21 cellular contexts compared by ENCODE assay signal in the genomic region with DNA sequence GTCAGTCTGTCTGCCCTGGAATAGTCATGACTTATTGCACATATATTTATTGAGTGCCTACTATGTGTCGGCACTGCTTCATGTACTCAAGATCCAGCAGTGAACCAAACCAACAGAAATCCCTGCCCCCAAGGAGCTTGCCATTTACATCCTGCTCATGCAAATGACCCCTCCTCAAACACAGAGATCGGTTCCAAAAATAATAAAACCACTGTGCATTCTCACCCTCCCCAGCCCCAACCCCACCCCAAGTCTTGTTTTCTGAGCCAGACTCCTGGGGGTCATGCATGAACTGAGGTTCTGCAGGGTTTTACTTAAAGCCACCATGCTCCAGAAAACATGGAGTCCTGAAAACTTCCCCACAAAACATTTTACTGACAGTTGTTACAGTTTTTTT.
DNase-seq lines count a peak whose midpoint lies in the region; ATAC-seq, FAIRE-seq and TF ChIP-seq lines count a peak whose summit lies in the region.
"Had no signal": no experiment of that assay in that cellular context is flagged by ENCODE, and none has a peak within 500 bp of the region (broad histone marks: within the 10 kb centered on the region; RNA-seq: fewer than 3 reads in every experiment).

No MANE protein-coding gene starts in this region.

- no peak overlapping the region; the same call in 1 of the 2 replicates for H3K18ac ChIP-seq in H1 (ENCODE audit: extremely low read depth, low read length)
- no peak overlapping the region for H3K18ac ChIP-seq in trophoblast cell (ENCODE audit: low read length)

- no peak overlapping the region for H3K56ac ChIP-seq in H1 (replicated peaks; ENCODE audit: insufficient read length, low read depth, low read length)

- H3K79me1 ChIP-seq in H1 (ENCODE audit: low read depth, low read length) (no peaks in the 10 kb centered on the region), trophoblast cell (ENCODE audit: low read length) (peaks cover 25% of the 10 kb centered on the region)

- H3K4me1 ChIP-seq in H1 (replicated peaks in 1 of 4; ENCODE audit: control insufficient read depth in 3 of 4, insufficient read depth in 4 of 4, low read length in 3 of 4): peaks cover 0 to 26% (median 17%) of the 10 kb centered on the region in 4 experiments; a peak in 4 of 7 replicates
- H3K4me1 ChIP-seq in trophoblast cell (ENCODE audit: control insufficient read depth in 1 of 2, insufficient read depth in 2 of 2, low read length in 2 of 2): peaks cover 21 to 29% of the 10 kb centered on the region in 2 experiments
- H3K4me1 ChIP-seq: body of pancreas had no signal

- no peak for FAIRE-seq in GM12891 (lab: Jason Lieb, UNC)
- no peak for FAIRE-seq in H1 (lab: Jason Lieb, UNC)
- FAIRE-seq: colon had no signal

- H4K12ac ChIP-seq in trophoblast cell (ENCODE audit: low read depth, low read length): no peak overlapping the region

- peaks cover 2% of the 10 kb centered on the region for H3K23me2 ChIP-seq in H1 (ENCODE audit: low read depth, low read length)

- TF ChIP-seq POLR2A in GM12891 (IDR thresholded peaks at IDR 0.05; ENCODE audit: low read depth, low read length) (no peak), H1 (IDR thresholded peaks at IDR 0.05; ENCODE audit: control extremely low read depth in 1 of 2, low read depth in 2 of 2, low read length in 2 of 2) (no peak)

- H3K9ac ChIP-seq in H1 (replicated peaks in 1 of 4; ENCODE audit: extremely low read depth in 1 of 4, low read depth in 3 of 4, low read length in 3 of 4) (no peak overlapping the region; a peak in 1 of 7 replicates), trophoblast cell (ENCODE audit: low read length) (no peak overlapping the region)

- DNase-seq in GM12891 (ENCODE audit: insufficient read length, low spot score): no peak
- DNase-seq in H1 (ENCODE audit: low read depth in 1 of 2, low spot score in 2 of 2): no peak
- DNase-seq in trophoblast cell: no peak
- no peak for DNase-seq in SIG-M5 treated with dmso at 0.1 percent for 504 hours (lab: John Stamatoyannopoulos, UW; ENCODE audit: unreplicated experiment)
- no peak for DNase-seq in stimulated activated naive B cell treated with anti-CD40 and anti-IgM and Interleukin-4, amounts not matched to agents 10 μg/mL and 1 μg/mL and 100 μg/mL, for 72 hours
- DNase-seq: activated CD4-positive, alpha-beta T cell treated with anti-CD3 and anti-CD28 coated beads, Interleukin-2, amount 10 ng/mL, durations not matched to agents 24 days and 14 days; activated CD8-positive, alpha-beta memory T cell treated with anti-CD3 and anti-CD28 coated beads, Interleukin-2, amount 50 U/mL, for 4 hours; activated effector memory CD4-positive, alpha-beta T cell treated with Interleukin-2 at 50 U/mL for 16 hours; body of pancreas; naive B cell; ovary; SHP77; tibial artery had no signal

- no peak overlapping the region for H3K27ac Mint-ChIP-seq in stimulated activated naive B cell treated with anti-CD40 and anti-IgM and Interleukin-4, amounts not matched to agents 10 μg/mL and 1 μg/mL and 100 μg/mL, for 72 hours
- H3K27ac Mint-ChIP-seq: activated CD4-positive, alpha-beta T cell treated with anti-CD3 and anti-CD28 coated beads, Interleukin-2, amount 10 ng/mL, durations not matched to agents 24 days and 14 days; stimulated activated effector memory CD8-positive, alpha-beta T cell treated with anti-CD3 and anti-CD28 coated beads, Interleukin-12 subunit alpha, Interleukin-12 subunit beta, amount 100 ng/mL, for 72 hours had no signal

- 74% methylated on average over 2 of the region's 2 CpGs; no CpG with 5 or more reads in 1 of the 2 experiments for WGBS in H1 (ENCODE audit: extremely low coverage in 1 of 2, insufficient coverage in 1 of 2, insufficient read length in 1 of 2, insufficient replicate concordance in 2 of 2, low coverage in 1 of 2, low lambda C conversion rate in 2 of 2, missing lambda C conversion rate in 1 of 2), 2 experiments
- no CpG with 5 or more reads among the region's 2 CpGs for WGBS in trophoblast cell (ENCODE audit: extremely low coverage, insufficient coverage, insufficient read length)

- peak overlapping the region; percentile 43; the same call in 1 of the 2 replicates for H2AFZ ChIP-seq in H1 (ENCODE audit: low read length)
- H2AFZ ChIP-seq in trophoblast cell (ENCODE audit: insufficient read depth, low read length, poor library complexity): no peak overlapping the region

- H3K4me1 Mint-ChIP-seq in stimulated activated naive B cell treated with anti-CD40 and anti-IgM and Interleukin-4, amounts not matched to agents 10 μg/mL and 1 μg/mL and 100 μg/mL, for 72 hours: peaks cover 6 to 15% of the 10 kb centered on the region in 2 donors
- H3K4me1 Mint-ChIP-seq: activated CD4-positive, alpha-beta T cell treated with anti-CD3 and anti-CD28 coated beads, Interleukin-2, amount 10 ng/mL, durations not matched to agents 24 days and 14 days; stimulated activated effector memory CD8-positive, alpha-beta T cell treated with anti-CD3 and anti-CD28 coated beads, Interleukin-12 subunit alpha, Interleukin-12 subunit beta, amount 100 ng/mL, for 72 hours had no signal

- H2AK5ac ChIP-seq in H1 (ENCODE audit: low read depth, low read length) (no peak overlapping the region), trophoblast cell (ENCODE audit: low read length) (no peak overlapping the region)

- H3K4me3 Mint-ChIP-seq in stimulated activated naive B cell treated with anti-CD40 and anti-IgM and Interleukin-4, amounts not matched to agents 10 μg/mL and 1 μg/mL and 100 μg/mL, for 72 hours: no peak overlapping the region
- H3K4me3 Mint-ChIP-seq: activated CD4-positive, alpha-beta T cell treated with anti-CD3 and anti-CD28 coated beads, Interleukin-2, amount 10 ng/mL, durations not matched to agents 24 days and 14 days; CD14-positive monocyte; endodermal cell; naive B cell; stimulated activated effector memory CD8-positive, alpha-beta T cell treated with anti-CD3 and anti-CD28 coated beads, Interleukin-12 subunit alpha, Interleukin-12 subunit beta, amount 100 ng/mL, for 72 hours had no signal

- H3K9me3 ChIP-seq in H1 (ENCODE audit: insufficient read depth in 2 of 2, low read depth in 1 of 2, low read length in 1 of 2): no peaks in the 10 kb centered on the region
- no peaks in the 10 kb centered on the region for H3K9me3 ChIP-seq in trophoblast cell (ENCODE audit: insufficient read depth, low read depth, low read length)
- H3K9me3 ChIP-seq: body of pancreas, ovary, tibial artery had no signal

- H3K27me3 Mint-ChIP-seq in stimulated activated naive B cell treated with anti-CD40 and anti-IgM and Interleukin-4, amounts not matched to agents 10 μg/mL and 1 μg/mL and 100 μg/mL, for 72 hours: peaks cover 5 to 7% of the 10 kb centered on the region in 2 donors

- H3K23ac ChIP-seq in H1 (ENCODE audit: insufficient read length) (no peak overlapping the region), trophoblast cell (ENCODE audit: low read length) (no peak overlapping the region)

- H2BK15ac ChIP-seq in H1 (ENCODE audit: low read length): 0 out of 2 replicates have a peak overlapping the region, but pooled peaks have one; percentile 53

- H3K4me2 ChIP-seq in H1 (ENCODE audit: insufficient read depth in 1 of 2, low read depth in 2 of 2, low read length in 2 of 2): peak overlapping the region; percentile 49 to 54
- H3K4me2 ChIP-seq in trophoblast cell (ENCODE audit: low read length): no peak overlapping the region

- H3K4ac ChIP-seq in H1 (replicated peaks; ENCODE audit: insufficient read length, low read depth, low read length): no peak overlapping the region
- no peak overlapping the region for H3K4ac ChIP-seq in trophoblast cell (ENCODE audit: low read depth, low read length)

- POLR2A ChIA-PET in H1 (lab: Charles Lee; ENCODE audit: partially characterized antibody): interaction anchor here (0.8 to 1.7 kb wide), 5 partner anchors 15 to 131 kb away, joined by 3 to 5 read pairs (median 3); no protein-coding TSS in a partner anchor

- H4K8ac ChIP-seq in H1 (ENCODE audit: extremely low read depth, insufficient read depth, low read length) (no peak overlapping the region), trophoblast cell (ENCODE audit: low read depth, low read length) (peak overlapping the region; percentile 44)

- no peak for TF ChIP-seq EP300 in H1 (IDR thresholded peaks at IDR 0.05; ENCODE audit: borderline replicate concordance in 1 of 2, low read depth in 2 of 2, low read length in 2 of 2)

- H3K36me3 ChIP-seq in H1 (ENCODE audit: control insufficient read depth in 2 of 4, insufficient read depth in 4 of 4, low read length in 3 of 4) (no peaks in the 10 kb centered on the region; a peak in 2 of 8 replicates), trophoblast cell (ENCODE audit: control insufficient read depth in 1 of 2, insufficient read depth in 2 of 2, low read length in 2 of 2) (no peaks in the 10 kb centered on the region)
- H3K36me3 ChIP-seq: ovary, tibial artery had no signal

- peak overlapping the region; percentile 86 for H2BK12ac ChIP-seq in H1 (ENCODE audit: low read depth, low read length)
- H2BK12ac ChIP-seq in trophoblast cell (ENCODE audit: low read length): peak overlapping the region; percentile 59

- peak overlapping the region; percentile 88 for H2BK20ac ChIP-seq in H1 (ENCODE audit: low read length)

- H4K5ac ChIP-seq in H1 (ENCODE audit: insufficient read length, low read depth, low read length): no peak overlapping the region

- no peaks in the 10 kb centered on the region for H3K27me3 ChIP-seq in H1 (replicated peaks in 1 of 4; ENCODE audit: control insufficient read depth in 3 of 4, extremely low read depth in 1 of 4, insufficient read depth in 3 of 4, low read length in 3 of 4)
- no peaks in the 10 kb centered on the region for H3K27me3 ChIP-seq in trophoblast cell (ENCODE audit: insufficient read depth, low read length)
- H3K27me3 ChIP-seq: body of pancreas, ovary, tibial artery had no signal

- H3K14ac ChIP-seq in H1 (ENCODE audit: insufficient read length) (no peak overlapping the region), trophoblast cell (ENCODE audit: low read length) (peak overlapping the region; percentile 16)

- H3K36me3 Mint-ChIP-seq in stimulated activated naive B cell treated with anti-CD40 and anti-IgM and Interleukin-4, amounts not matched to agents 10 μg/mL and 1 μg/mL and 100 μg/mL, for 72 hours: no peaks in the 10 kb centered on the region
- H3K36me3 Mint-ChIP-seq: CD14-positive monocyte; naive B cell; stimulated activated effector memory CD8-positive, alpha-beta T cell treated with anti-CD3 and anti-CD28 coated beads, Interleukin-12 subunit alpha, Interleukin-12 subunit beta, amount 100 ng/mL, for 72 hours had no signal

- no peak for TF ChIP-seq RAD21 in H1 (IDR thresholded peaks at IDR 0.05 in 1 of 2, conservative IDR thresholded peaks at IDR 0.05 in 1 of 2; ENCODE audit: low read depth in 2 of 2, low read length in 2 of 2)

- ATAC-seq in HG02852 (IDR thresholded peaks at IDR 0.05; ENCODE audit: unreplicated experiment) (peak; percentile 41), HG02840 (IDR thresholded peaks at IDR 0.05; ENCODE audit: low FRiP score, unreplicated experiment) (no peak), HG02759 (IDR thresholded peaks at IDR 0.05; ENCODE audit: unreplicated experiment) (no peak)
- no peak for ATAC-seq in stimulated activated naive B cell treated with anti-CD40 and anti-IgM and Interleukin-4, amounts not matched to agents 10 μg/mL and 1 μg/mL and 100 μg/mL, for 72 hours (replicated peaks)
- ATAC-seq: body of pancreas; stimulated activated effector memory CD8-positive, alpha-beta T cell treated with anti-CD3 and anti-CD28 coated beads, Interleukin-12 subunit alpha, Interleukin-12 subunit beta, amount 100 ng/mL, for 72 hours had no signal

- H2BK5ac ChIP-seq in H1 (ENCODE audit: low read depth, low read length): peak overlapping the region; percentile 75
- peak overlapping the region; percentile 47 for H2BK5ac ChIP-seq in trophoblast cell (ENCODE audit: low read depth, low read length, poor library complexity)

- no peak for TF ChIP-seq CTCF in H1 (IDR thresholded peaks at IDR 0.05; ENCODE audit: control extremely low read depth in 1 of 3, insufficient read depth in 1 of 3, low read depth in 1 of 3, low read length in 3 of 3)

- CTCF ChIA-PET in H1 (lab: Charles Lee; ENCODE audit: partially characterized antibody): interaction anchor here (1.1 to 9.3 kb wide), 6 partner anchors 12 to 99 kb away, joined by 3 to 88 read pairs (median 17); no protein-coding TSS in a partner anchor

- H2BK120ac ChIP-seq in H1 (replicated peaks; ENCODE audit: low read depth, low read length) (peak overlapping the region; percentile 59), trophoblast cell (ENCODE audit: insufficient read depth, low read length, poor library complexity) (peak overlapping the region; percentile 48)

- H3K9me3 Mint-ChIP-seq in stimulated activated naive B cell treated with anti-CD40 and anti-IgM and Interleukin-4, amounts not matched to agents 10 μg/mL and 1 μg/mL and 100 μg/mL, for 72 hours: no peaks in the 10 kb centered on the region
- H3K9me3 Mint-ChIP-seq: activated CD4-positive, alpha-beta T cell treated with anti-CD3 and anti-CD28 coated beads, Interleukin-2, amount 10 ng/mL, durations not matched to agents 24 days and 14 days; endodermal cell; naive B cell; stimulated activated effector memory CD8-positive, alpha-beta T cell treated with anti-CD3 and anti-CD28 coated beads, Interleukin-12 subunit alpha, Interleukin-12 subunit beta, amount 100 ng/mL, for 72 hours had no signal

- H4K91ac ChIP-seq in H1 (replicated peaks; ENCODE audit: insufficient read length, low read length): peak overlapping the region; percentile 26
- H4K91ac ChIP-seq in trophoblast cell (ENCODE audit: low read depth, low read length): peak overlapping the region; percentile 78

- no peaks in the 10 kb centered on the region for H3K79me2 ChIP-seq in H1 (ENCODE audit: control insufficient read depth in 1 of 2, insufficient read depth in 2 of 2, low read length in 2 of 2)
- H3K79me2 ChIP-seq in trophoblast cell (ENCODE audit: control insufficient read depth, insufficient read depth, low read length, poor library complexity): no peaks in the 10 kb centered on the region

- H3K27ac ChIP-seq in H1 (ENCODE audit: low read depth, low read length) (peak overlapping the region; percentile 55; the same call in 1 of the 2 replicates), trophoblast cell (ENCODE audit: low read depth, low read length) (peak overlapping the region; percentile 85)
- H3K27ac ChIP-seq: body of pancreas, ovary, tibial artery had no signal

- H3K4me3 ChIP-seq in H1 (ENCODE audit: extremely low read depth in 1 of 4, insufficient read depth in 2 of 4, low read depth in 3 of 4, low read length in 4 of 4) (peak overlapping the region in 1 of 4 experiments; percentile 18; a peak in 1 of 8 replicates), trophoblast cell (ENCODE audit: low read depth, low read length) (no peak overlapping the region)
- H3K4me3 ChIP-seq: body of pancreas, lung, ovary, tibial artery had no signal

- no peaks in the 10 kb centered on the region for H4K20me1 ChIP-seq in H1 (replicated peaks in 1 of 2; ENCODE audit: control insufficient read depth in 1 of 2, insufficient read depth in 2 of 2, low read length in 2 of 2)
